25 cellular contexts compared by ENCODE assay signal in genomic region chr2:134573724-134574123, GRCh38.
DNase-seq lines count a peak whose midpoint lies in the region; ATAC-seq and TF ChIP-seq lines count a peak whose summit lies in the region.
"Had no signal": no experiment of that assay in that cellular context is flagged by ENCODE, and none has a peak within 500 bp of the region (broad histone marks: within the 10 kb centered on the region; RNA-seq: fewer than 3 reads in every experiment).

No MANE protein-coding gene starts in this region.

- H3F3A ChIP-seq in neural progenitor cell (ENCODE audit: low read depth), result no peaks in the 10 kb centered on the region

- H3K9me3 ChIP-seq in heart left ventricle (no peaks in the 10 kb centered on the region), neural progenitor cell (ENCODE audit: low read depth) (no peaks in the 10 kb centered on the region)
- H3K9me3 ChIP-seq: BE2C, BLaER1 had no signal

- no peak overlapping the region for H3K27ac ChIP-seq in heart left ventricle
- no peak overlapping the region for H3K27ac ChIP-seq in neural progenitor cell
- H3K27ac ChIP-seq: BLaER1 had no signal

- H3K4me1 Mint-ChIP-seq in brain (peaks cover 69% of the 10 kb centered on the region), neural progenitor cell (peaks cover 9% of the 10 kb centered on the region)
- peaks cover 6 to 7% of the 10 kb centered on the region in 2 donors for H3K4me1 Mint-ChIP-seq in natural killer cell treated with Interleukin-12 subunit alpha and Interleukin-12 subunit beta and Interleukin-15 and Interleukin-18, amount 100 ng/mL, for 72 hours (ENCODE audit: low read depth in 2 of 2)
- H3K4me1 Mint-ChIP-seq in activated CD4-positive, alpha-beta T cell treated with anti-CD3 and anti-CD28 coated beads, Interleukin-2, amount 10 ng/mL, durations not matched to agents 24 days and 14 days, result no peaks in the 10 kb centered on the region
- H3K4me1 Mint-ChIP-seq: CD4-positive, alpha-beta memory T cell; CD4-positive, CD25-positive, alpha-beta regulatory T cell; CD8-positive, alpha-beta memory T cell had no signal

- H3K36me3 Mint-ChIP-seq in brain (no peaks in the 10 kb centered on the region), neural progenitor cell (no peaks in the 10 kb centered on the region)
- H3K36me3 Mint-ChIP-seq in natural killer cell treated with Interleukin-12 subunit alpha and Interleukin-12 subunit beta and Interleukin-15 and Interleukin-18, amount 100 ng/mL, for 72 hours, result no peaks in the 10 kb centered on the region
- H3K36me3 Mint-ChIP-seq in activated CD4-positive, alpha-beta T cell treated with anti-CD3 and anti-CD28 coated beads, Interleukin-2, amount 10 ng/mL, durations not matched to agents 24 days and 14 days (ENCODE audit: low read depth), result no peaks in the 10 kb centered on the region
- H3K36me3 Mint-ChIP-seq: CD14-positive monocyte; CD4-positive, alpha-beta memory T cell; CD4-positive, CD25-positive, alpha-beta regulatory T cell; CD8-positive, alpha-beta memory T cell had no signal

- ATAC-seq in left ventricle myocardium superior (peak; percentile 66), heart left ventricle (no peak), GM18502 (IDR thresholded peaks at IDR 0.05; ENCODE audit: poor library complexity, unreplicated experiment) (no peak)
- ATAC-seq in natural killer cell treated with Interleukin-12 subunit alpha and Interleukin-12 subunit beta and Interleukin-15 and Interleukin-18, amount 100 ng/mL, for 72 hours, result no peak
- ATAC-seq: GM12878 had no signal

- H3K4me1 ChIP-seq in heart left ventricle (no peaks in the 10 kb centered on the region), neural progenitor cell (peaks cover 6% of the 10 kb centered on the region)
- H3K4me1 ChIP-seq: BE2C, BLaER1 had no signal

- no peak overlapping the region for H2AFZ ChIP-seq in neural progenitor cell (replicated peaks)

- H3K27me3 ChIP-seq in heart left ventricle (peaks cover 0 to 4% (median 0%) of the 10 kb centered on the region in 9 donors), neural progenitor cell (no peaks in the 10 kb centered on the region)
- H3K27me3 ChIP-seq: BE2C, BLaER1 had no signal

- peak overlapping the region in 3 of 5 experiments; percentile 5 to 30 (median 5) for H3K27ac Mint-ChIP-seq in brain
- peak overlapping the region; percentile 40 for H3K27ac Mint-ChIP-seq in neural progenitor cell
- H3K27ac Mint-ChIP-seq in natural killer cell treated with Interleukin-12 subunit alpha and Interleukin-12 subunit beta and Interleukin-15 and Interleukin-18, amount 100 ng/mL, for 72 hours, result no peak overlapping the region
- H3K27ac Mint-ChIP-seq in activated CD4-positive, alpha-beta T cell treated with anti-CD3 and anti-CD28 coated beads, Interleukin-2, amount 10 ng/mL, durations not matched to agents 24 days and 14 days, result no peak overlapping the region
- H3K27ac Mint-ChIP-seq: CD14-positive monocyte; CD4-positive, alpha-beta memory T cell; CD4-positive, CD25-positive, alpha-beta regulatory T cell; CD8-positive, alpha-beta memory T cell had no signal

- H3K9me3 Mint-ChIP-seq in brain (peaks cover 0 to 2% (median 0%) of the 10 kb centered on the region in 5 experiments), neural progenitor cell (no peaks in the 10 kb centered on the region)
- no peaks in the 10 kb centered on the region for H3K9me3 Mint-ChIP-seq in natural killer cell treated with Interleukin-12 subunit alpha and Interleukin-12 subunit beta and Interleukin-15 and Interleukin-18, amount 100 ng/mL, for 72 hours
- H3K9me3 Mint-ChIP-seq in activated CD4-positive, alpha-beta T cell treated with anti-CD3 and anti-CD28 coated beads, Interleukin-2, amount 10 ng/mL, durations not matched to agents 24 days and 14 days, result no peaks in the 10 kb centered on the region
- H3K9me3 Mint-ChIP-seq: CD4-positive, alpha-beta memory T cell; CD4-positive, CD25-positive, alpha-beta regulatory T cell; CD8-positive, alpha-beta memory T cell had no signal

- H3K4me2 ChIP-seq in neural progenitor cell, result no peak overlapping the region
- H3K4me2 ChIP-seq: BLaER1 had no signal

- H3K36me3 ChIP-seq in heart left ventricle (no peaks in the 10 kb centered on the region), neural progenitor cell (no peaks in the 10 kb centered on the region)
- H3K36me3 ChIP-seq: BE2C, BLaER1 had no signal

- TF ChIP-seq POLR2A in heart left ventricle (IDR thresholded peaks at IDR 0.05), result no peak

- H3K4me3 ChIP-seq in heart left ventricle, result no peak overlapping the region
- no peak overlapping the region for H3K4me3 ChIP-seq in neural progenitor cell
- H3K4me3 ChIP-seq: BLaER1, GM12878 had no signal

- no peak for TF ChIP-seq CTCF in heart left ventricle (IDR thresholded peaks at IDR 0.05)
- no peak for TF ChIP-seq CTCF in brain (conservative IDR thresholded peaks at IDR 0.05)
- TF ChIP-seq CTCF in neural progenitor cell (IDR thresholded peaks at IDR 0.05), result no peak

- DNase-seq in left ventricle myocardium superior (no peak), heart left ventricle (no peak), neural progenitor cell (ENCODE audit: low spot score) (no peak)
- no peak for DNase-seq in natural killer cell treated with Interleukin-12 subunit alpha and Interleukin-12 subunit beta and Interleukin-15 and Interleukin-18, amount 100 ng/mL, for 72 hours (ENCODE audit: low spot score)
- DNase-seq in activated CD4-positive, alpha-beta T cell treated with anti-CD3 and anti-CD28 coated beads, Interleukin-2, amount 10 ng/mL, durations not matched to agents 24 days and 14 days, result no peak
- DNase-seq: 8988T; ACHN; BE2C; C1 segment of cervical spinal cord; CD4-positive, alpha-beta memory T cell; CD4-positive, CD25-positive, alpha-beta regulatory T cell; CD8-positive, alpha-beta memory T cell; COR-L47; DMS 273 treated with DMSO at 0.1 percent for 48 hours; DMS153; DMS53; DMS79; DND-41; EL; GDM1 had no signal

- intact Hi-C loops in left ventricle myocardium superior (cut with micrococcal nuclease) (no loop called here), heart left ventricle (cut with DNase I) (no loop called here)
- intact Hi-C loops in activated CD4-positive, alpha-beta T cell treated with anti-CD3 and anti-CD28 coated beads, Interleukin-2, amount 10 ng/mL, durations not matched to agents 24 days and 14 days (cut with micrococcal nuclease), result no loop called here

- H3K9ac ChIP-seq in neural progenitor cell, result no peak overlapping the region
- H3K9ac ChIP-seq: BLaER1 had no signal

- no peaks in the 10 kb centered on the region for H4K20me1 ChIP-seq in neural progenitor cell (ENCODE audit: low read depth)
- H4K20me1 ChIP-seq: BLaER1 had no signal

- H3K27me3 Mint-ChIP-seq in brain (no peaks in the 10 kb centered on the region), neural progenitor cell (ENCODE audit: insufficient read depth, low read depth) (no peaks in the 10 kb centered on the region)
- H3K27me3 Mint-ChIP-seq in natural killer cell treated with Interleukin-12 subunit alpha and Interleukin-12 subunit beta and Interleukin-15 and Interleukin-18, amount 100 ng/mL, for 72 hours, result no peaks in the 10 kb centered on the region
- H3K27me3 Mint-ChIP-seq in activated CD4-positive, alpha-beta T cell treated with anti-CD3 and anti-CD28 coated beads, Interleukin-2, amount 10 ng/mL, durations not matched to agents 24 days and 14 days, result peaks cover 8% of the 10 kb centered on the region

- H3K79me2 ChIP-seq in neural progenitor cell (ENCODE audit: low read depth), result no peaks in the 10 kb centered on the region

- H3K4me3 Mint-ChIP-seq in brain (no peak overlapping the region), neural progenitor cell (no peak overlapping the region)
- no peak overlapping the region for H3K4me3 Mint-ChIP-seq in natural killer cell treated with Interleukin-12 subunit alpha and Interleukin-12 subunit beta and Interleukin-15 and Interleukin-18, amount 100 ng/mL, for 72 hours
- no peak overlapping the region for H3K4me3 Mint-ChIP-seq in activated CD4-positive, alpha-beta T cell treated with anti-CD3 and anti-CD28 coated beads, Interleukin-2, amount 10 ng/mL, durations not matched to agents 24 days and 14 days
- H3K4me3 Mint-ChIP-seq: CD14-positive monocyte; CD4-positive, alpha-beta memory T cell; CD4-positive, CD25-positive, alpha-beta regulatory T cell; CD8-positive, alpha-beta memory T cell had no signal

- 67 to 88% (median 75%) methylated on average over 1 of the region's 1 CpG for WGBS in heart left ventricle, 4 donors

Comparison
In these comparisons a context has a peak if more than half of its experiments do, and no peak if none do; other contexts are left out.
1. H3K27ac Mint-ChIP-seq: peak in brain (3 of 5) and neural progenitor cell (single experiment); none in natural killer cell treated with Interleukin-12 subunit alpha and Interleukin-12 subunit beta and Interleukin-15 and Interleukin-18, amount 100 ng/mL, for 72 hours (0 of 2) and activated CD4-positive, alpha-beta T cell treated with anti-CD3 and anti-CD28 coated beads, Interleukin-2, amount 10 ng/mL, durations not matched to agents 24 days and 14 days (single experiment).